1 cellular context compared by ENCODE assay signal in genomic region chr7:92134271-92135099, GRCh38.
TF ChIP-seq lines count a peak whose summit lies in the region.

CYP51A1 (minus strand) TSS chr7:92134477; CDS start chr7:92134364, 113 bp downstream.

TF ChIP-seq in HEK293, 187 proteins besides CTCF, POLR2A, EP300 and RAD21 (continued from another document and continues in another):
- TF ChIP-seq PRDM4 (tag by site-specific recombination; IDR thresholded peaks at IDR 0.05): peak; percentile 53; the same call in 1 of the 2 replicates
- no peak for TF ChIP-seq ZNF664 (tag by site-specific recombination; IDR thresholded peaks at IDR 0.05)
- no peak for TF ChIP-seq PRDM1 (tag by site-specific recombination; IDR thresholded peaks at IDR 0.05)
- no peak for TF ChIP-seq ZNF488 (tag by site-specific recombination; IDR thresholded peaks at IDR 0.05)
- no peak for TF ChIP-seq ZNF311 (tag by site-specific recombination; IDR thresholded peaks at IDR 0.05; ENCODE audit: borderline replicate concordance)
- no peak for TF ChIP-seq HOXC10 (CRISPR knock-in tag; IDR thresholded peaks at IDR 0.05)
- TF ChIP-seq ZNF394 (tag by site-specific recombination; IDR thresholded peaks at IDR 0.05; ENCODE audit: borderline replicate concordance): peak; percentile 78
- no peak for TF ChIP-seq ZNF548 (tag by site-specific recombination; IDR thresholded peaks at IDR 0.05)
- no peak for TF ChIP-seq ZNF830 (tag by site-specific recombination; IDR thresholded peaks at IDR 0.05; ENCODE audit: low read depth)
- TF ChIP-seq ZNF24 (tag by site-specific recombination; IDR thresholded peaks at IDR 0.05): peak; percentile 74
- no peak for TF ChIP-seq ZNF248 (tag by site-specific recombination; IDR thresholded peaks at IDR 0.05)
- no peak for TF ChIP-seq ZNF214 (tag by site-specific recombination; IDR thresholded peaks at IDR 0.05; ENCODE audit: borderline replicate concordance)
- peak; percentile 92 for TF ChIP-seq KLF17 (tag by site-specific recombination; IDR thresholded peaks at IDR 0.05)
- no peak for TF ChIP-seq GLI2 (tag by site-specific recombination; IDR thresholded peaks at IDR 0.05; ENCODE audit: borderline replicate concordance, low read depth)
- no peak for TF ChIP-seq ZSCAN16 (tag by site-specific recombination; IDR thresholded peaks at IDR 0.05)
- no peak for TF ChIP-seq ZNF529 (tag by site-specific recombination; IDR thresholded peaks at IDR 0.05; ENCODE audit: insufficient replicate concordance)
- no peak for TF ChIP-seq ZNF292 (tag by site-specific recombination; IDR thresholded peaks at IDR 0.05; ENCODE audit: borderline replicate concordance, low read depth)
- TF ChIP-seq ZNF580 (tag by site-specific recombination; IDR thresholded peaks at IDR 0.05): peak; percentile 62; the same call in 1 of the 2 replicates
- TF ChIP-seq GLI4 (tag by site-specific recombination; IDR thresholded peaks at IDR 0.05): peak; percentile 69; the same call in 1 of the 2 replicates
- no peak for TF ChIP-seq ZNF707 (tag by site-specific recombination; IDR thresholded peaks at IDR 0.05)
- 0 out of 2 replicates have a peak, but pooled peaks have one; percentile 48 for TF ChIP-seq ZSCAN5A (tag by site-specific recombination; IDR thresholded peaks at IDR 0.05)
- TF ChIP-seq ZNF138 (tag by site-specific recombination; IDR thresholded peaks at IDR 0.05; ENCODE audit: borderline replicate concordance): no peak
- TF ChIP-seq ZNF391 (tag by site-specific recombination; IDR thresholded peaks at IDR 0.05; ENCODE audit: borderline replicate concordance, low read depth): peak; percentile 83; the same call in 1 of the 2 replicates
- no peak for TF ChIP-seq ZNF555 (tag by site-specific recombination; conservative IDR thresholded peaks at IDR 0.05)
- TF ChIP-seq ZNF23 (tag by site-specific recombination; IDR thresholded peaks at IDR 0.05; ENCODE audit: borderline replicate concordance): no peak
- TF ChIP-seq ZNF157 (tag by site-specific recombination; IDR thresholded peaks at IDR 0.05): no peak
- no peak for TF ChIP-seq ZNF558 (tag by site-specific recombination; IDR thresholded peaks at IDR 0.05)
- TF ChIP-seq SCRT1 (tag by site-specific recombination; IDR thresholded peaks at IDR 0.05; ENCODE audit: borderline replicate concordance): peak; percentile 54; the same call in 1 of the 2 replicates
- TF ChIP-seq ZNF660 (tag by site-specific recombination; IDR thresholded peaks at IDR 0.05): peak; percentile 77; the same call in 1 of the 2 replicates
- no peak for TF ChIP-seq ZNF280D (tag by site-specific recombination; IDR thresholded peaks at IDR 0.05)
- TF ChIP-seq ZIC2 (tag by site-specific recombination; IDR thresholded peaks at IDR 0.05): peak; percentile 33
- no peak for TF ChIP-seq MEIS1 (CRISPR knock-in tag; IDR thresholded peaks at IDR 0.05; ENCODE audit: borderline replicate concordance)
- TF ChIP-seq ZFP69B (tag by site-specific recombination; IDR thresholded peaks at IDR 0.05): peak; percentile 64; the same call in 1 of the 2 replicates
- no peak for TF ChIP-seq ZNF837 (tag by site-specific recombination; IDR thresholded peaks at IDR 0.05)
- TF ChIP-seq IKZF3 (tag by site-specific recombination; IDR thresholded peaks at IDR 0.05): no peak
- TF ChIP-seq ZNF211 (tag by site-specific recombination; IDR thresholded peaks at IDR 0.05; ENCODE audit: low read depth): no peak
- TF ChIP-seq PATZ1 (tag by site-specific recombination; IDR thresholded peaks at IDR 0.05): no peak; the same call in none of the 2 replicates
- TF ChIP-seq ZNF280C (tag by site-specific recombination; IDR thresholded peaks at IDR 0.05): no peak
- no peak for TF ChIP-seq RBAK (tag by site-specific recombination; IDR thresholded peaks at IDR 0.05)
- no peak for TF ChIP-seq ZNF645 (tag by site-specific recombination; IDR thresholded peaks at IDR 0.05)
- TF ChIP-seq ZNF174 (tag by site-specific recombination; IDR thresholded peaks at IDR 0.05): no peak
- TF ChIP-seq ATF2 (tag by site-specific recombination; IDR thresholded peaks at IDR 0.05; ENCODE audit: low read depth): no peak; the same call in 1 of the 2 replicates
- TF ChIP-seq ZNF335 (tag by site-specific recombination; conservative IDR thresholded peaks at IDR 0.05): peak; percentile 94
- TF ChIP-seq ZBTB8A (tag by site-specific recombination; IDR thresholded peaks at IDR 0.05): peak; percentile 85
- peak; percentile 42; the same call in 1 of the 2 replicates for TF ChIP-seq ZBTB7A (tag by site-specific recombination; IDR thresholded peaks at IDR 0.05; ENCODE audit: low read depth)
- peak; percentile 37; the same call in 1 of the 2 replicates for TF ChIP-seq ZNF76 (tag by site-specific recombination; IDR thresholded peaks at IDR 0.05; ENCODE audit: borderline replicate concordance, low read depth)
- TF ChIP-seq ZNF416 (tag by site-specific recombination; IDR thresholded peaks at IDR 0.05): no peak
- no peak for TF ChIP-seq EGR2 (tag by site-specific recombination; IDR thresholded peaks at IDR 0.05; ENCODE audit: low read depth)
- TF ChIP-seq ZNF785 (tag by site-specific recombination; IDR thresholded peaks at IDR 0.05): no peak
